10 cellular contexts compared by ENCODE assay signal in the genomic region with DNA sequence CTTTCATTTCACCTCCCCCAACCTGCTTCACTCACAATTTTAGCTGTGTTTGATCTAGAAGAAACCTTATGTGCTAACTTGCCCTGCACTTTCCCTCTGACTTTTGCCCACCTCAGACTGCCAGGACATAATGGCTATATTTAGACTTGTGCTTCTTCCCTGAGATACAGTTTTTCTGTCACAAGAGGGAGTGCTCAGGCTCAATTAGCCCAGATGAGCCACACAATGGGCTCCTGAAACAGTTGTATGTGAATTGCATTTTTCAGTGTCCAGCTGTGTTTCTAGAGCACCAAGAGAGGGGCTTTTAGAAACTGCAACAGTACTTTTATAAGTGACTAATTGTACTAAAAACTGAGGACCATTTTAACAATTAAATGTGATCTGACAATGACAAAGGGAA.
DNase-seq lines count a peak whose midpoint lies in the region; ATAC-seq and TF ChIP-seq lines count a peak whose summit lies in the region.
"Had no signal": no experiment of that assay in that cellular context is flagged by ENCODE, and none has a peak within 500 bp of the region (broad histone marks: within the 10 kb centered on the region; RNA-seq: fewer than 3 reads in every experiment).

No MANE protein-coding gene starts in this region.

- H3K4me2 ChIP-seq in smooth muscle cell: no peak overlapping the region

- peak in 5 of 8 donors; percentile 57 to 82 (median 76) for ATAC-seq in heart right ventricle
- no peak for ATAC-seq in activated T-cell treated with anti-CD3 and anti-CD28 coated beads, Interleukin-2, amount 50 U/mL, for 4 hours
- ATAC-seq: left lobe of liver had no signal

- no peaks in the 10 kb centered on the region for H3F3A ChIP-seq in smooth muscle cell (ENCODE audit: low read depth)

- H2AFZ ChIP-seq in smooth muscle cell (ENCODE audit: low read depth): no peak overlapping the region

- H3K27me3 ChIP-seq in heart right ventricle: peaks cover 0 to 6% (median 0%) of the 10 kb centered on the region in 7 donors
- peaks cover 4% of the 10 kb centered on the region for H3K27me3 ChIP-seq in smooth muscle cell (ENCODE audit: low read depth)
- H3K27me3 ChIP-seq in uterus: no peaks in the 10 kb centered on the region
- H3K27me3 ChIP-seq: SJCRH30 had no signal

- H3K9me3 ChIP-seq in heart right ventricle (no peaks in the 10 kb centered on the region), smooth muscle cell (replicated peaks; ENCODE audit: low read depth) (no peaks in the 10 kb centered on the region), uterus (no peaks in the 10 kb centered on the region)
- H3K9me3 ChIP-seq: SJCRH30 had no signal

- H3K79me2 ChIP-seq in smooth muscle cell (ENCODE audit: low read depth): no peaks in the 10 kb centered on the region

- H3K4me3 Mint-ChIP-seq in activated T-cell treated with anti-CD3 and anti-CD28 coated beads, Interleukin-2, amount 50 U/mL, for 4 hours: no peak overlapping the region

- no peaks in the 10 kb centered on the region for H3K27me3 Mint-ChIP-seq in activated T-cell treated with anti-CD3 and anti-CD28 coated beads, Interleukin-2, amount 50 U/mL, for 4 hours (ENCODE audit: low read depth)

- H3K36me3 Mint-ChIP-seq in activated T-cell treated with anti-CD3 and anti-CD28 coated beads, Interleukin-2, amount 50 U/mL, for 4 hours (ENCODE audit: insufficient read depth): no peaks in the 10 kb centered on the region

- H3K4me1 Mint-ChIP-seq in activated T-cell treated with anti-CD3 and anti-CD28 coated beads, Interleukin-2, amount 50 U/mL, for 4 hours (ENCODE audit: low read depth): no peaks in the 10 kb centered on the region

- no peak overlapping the region for H3K9ac ChIP-seq in smooth muscle cell (ENCODE audit: low read depth)

- TF ChIP-seq CTCF in heart right ventricle (IDR thresholded peaks at IDR 0.05) (peak in 6 of 9 donors; percentile 29 to 54 (median 36)), smooth muscle cell (IDR thresholded peaks at IDR 0.05; ENCODE audit: borderline replicate concordance, insufficient read depth, poor library complexity, severe bottlenecking) (peak; percentile 29), coronary artery (IDR thresholded peaks at IDR 0.05) (no peak), uterus (IDR thresholded peaks at IDR 0.05) (no peak)

- H3K4me3 ChIP-seq in heart right ventricle: no peak overlapping the region
- H3K4me3 ChIP-seq in smooth muscle cell: no peak overlapping the region
- H3K4me3 ChIP-seq in coronary artery: no peak overlapping the region
- H3K4me3 ChIP-seq in uterus: no peak overlapping the region
- H3K4me3 ChIP-seq: SJCRH30 had no signal

- no peaks in the 10 kb centered on the region for H3K9me3 Mint-ChIP-seq in activated T-cell treated with anti-CD3 and anti-CD28 coated beads, Interleukin-2, amount 50 U/mL, for 4 hours

- H3K4me1 ChIP-seq in heart right ventricle (no peaks in the 10 kb centered on the region), smooth muscle cell (ENCODE audit: low read depth) (no peaks in the 10 kb centered on the region), uterus (no peaks in the 10 kb centered on the region)
- H3K4me1 ChIP-seq: SJCRH30 had no signal

- intact Hi-C loops in heart right ventricle (cut with DNase I) (no loop called here), uterus (cut with DNase I; ENCODE audit: low total_unique reads) (no loop called here)

- H3K27ac ChIP-seq in heart right ventricle (no peak overlapping the region), smooth muscle cell (ENCODE audit: low read depth) (no peak overlapping the region), coronary artery (no peak overlapping the region), uterus (no peak overlapping the region)
- H3K27ac ChIP-seq: SJCRH30 had no signal

- H4K20me1 ChIP-seq in smooth muscle cell (ENCODE audit: low read depth): no peaks in the 10 kb centered on the region

- H3K36me3 ChIP-seq in heart right ventricle (no peaks in the 10 kb centered on the region), smooth muscle cell (ENCODE audit: low read depth) (no peaks in the 10 kb centered on the region), uterus (no peaks in the 10 kb centered on the region)
- H3K36me3 ChIP-seq: SJCRH30 had no signal

- DNase-seq in NCI-H345 (lab: John Stamatoyannopoulos, UW) (peak; percentile 21), NCI-H345 treated with DMSO at 0.1 percent for 48 hours (lab: John Stamatoyannopoulos, UW; ENCODE audit: unreplicated experiment) (no peak), NCI-H2227 (lab: John Stamatoyannopoulos, UW; ENCODE audit: unreplicated experiment) (peak; percentile 73), heart right ventricle (no peak), smooth muscle cell (lab: John Stamatoyannopoulos, UW; ENCODE audit: unreplicated experiment) (no peak), coronary artery (ENCODE audit: low spot score) (no peak), uterus (no peak)
- no peak for DNase-seq in activated T-cell treated with anti-CD3 and anti-CD28 coated beads, Interleukin-2, amount 50 U/mL, for 4 hours

- no peak for TF ChIP-seq POLR2A in uterus (IDR thresholded peaks at IDR 0.05)

Comparison
In these comparisons a context has a peak if more than half of its experiments do, and no peak if none do; other contexts are left out.
1. DNase-seq: peak in NCI-H345 (single experiment) and NCI-H2227 (single experiment); none in NCI-H345 treated with DMSO at 0.1 percent for 48 hours (single experiment), heart right ventricle (0 of 2), smooth muscle cell (single experiment), coronary artery (single experiment), uterus (0 of 2) and activated T-cell treated with anti-CD3 and anti-CD28 coated beads, Interleukin-2, amount 50 U/mL, for 4 hours (single experiment).
2. ATAC-seq: peak in heart right ventricle (5 of 8); none in activated T-cell treated with anti-CD3 and anti-CD28 coated beads, Interleukin-2, amount 50 U/mL, for 4 hours (0 of 2).
3. CTCF ChIP-seq: peak in heart right ventricle (6 of 9) and smooth muscle cell (single experiment); none in coronary artery (single experiment) and uterus (0 of 4).